In genomic region chr11:2981130-2981529, GRCh38 we compare ENCODE assay signal across 28 cellular contexts. TPM values are rescaled to one million over a fixed set of nuclear protein-coding genes. Genes with fewer than 3 reads are reported as not detected.
"Had no signal": no experiment of that assay in that cellular context is flagged by ENCODE, and none has a peak within 500 bp of the region (broad histone marks: within the 10 kb centered on the region; RNA-seq: fewer than 3 reads in every experiment).

No MANE protein-coding gene starts in this region.

- FAIRE-seq: astrocyte, frontal cortex had no signal

- H3K4me3 ChIP-seq: left ventricle myocardium inferior, ovary, skin epidermis, thoracic aorta, upper lobe of left lung, vagina had no signal

- H3K27me3 Mint-ChIP-seq: activated B cell treated with CpG ODN at 0.5 μM for 24 hours; activated naive CD8-positive, alpha-beta T cell treated with anti-CD3 and anti-CD28 coated beads, Interleukin-2, amount 10 ng/mL, durations not matched to agents 7 days and 5 days; progenitor cell of endocrine pancreas; stimulated activated naive CD8-positive, alpha-beta T cell treated with anti-CD3 and anti-CD28 coated beads, Interleukin-15, Interleukin-2, amounts not matched to agents 100 ng/mL and 50 ng/mL, for 24 hours; T-cell had no signal

- H3K27me3 ChIP-seq: brain microvascular endothelial cell, ovary, upper lobe of left lung, vagina had no signal

- H3K27ac Mint-ChIP-seq: activated B cell treated with CpG ODN at 0.5 μM for 24 hours had no signal

- H3K36me3 ChIP-seq: ovary had no signal

- ATAC-seq: activated T-cell treated with anti-CD3 and anti-CD28 coated beads, Interleukin-2, amount 50 U/mL, for 4 hours; sciatic nerve; stimulated activated effector memory CD8-positive, alpha-beta T cell treated with anti-CD3 and anti-CD28 coated beads, Interleukin-12 subunit alpha, Interleukin-12 subunit beta, amount 100 ng/mL, for 72 hours; T-cell had no signal

- DNase-seq: activated B cell treated with CpG ODN at 0.5 μM for 24 hours; activated CD4-positive, alpha-beta T cell treated with anti-CD3 and anti-CD28 coated beads, Interleukin-2, amount 50 U/mL, for 1 hour; activated CD8-positive, alpha-beta memory T cell treated with anti-CD3 and anti-CD28 coated beads, Interleukin-2, amount 50 U/mL, for 4 hours; activated effector memory CD4-positive, alpha-beta T cell treated with Interleukin-2 at 50 U/mL for 16 hours; activated naive CD4-positive, alpha-beta T cell treated with Interleukin-2 at 50 U/mL for 16 hours; activated naive CD8-positive, alpha-beta T cell treated with anti-CD3 and anti-CD28 coated beads, Interleukin-2, amount 10 ng/mL, durations not matched to agents 7 days and 5 days; activated T-cell treated with anti-CD3 and anti-CD28 coated beads, Interleukin-2, amount 50 U/mL, for 4 hours; amniotic stem cell; brain microvascular endothelial cell; caudate nucleus; cortex of kidney; left ventricle myocardium inferior; ovary; retina; stimulated activated CD4-positive, alpha-beta T cell treated with anti-CD3 and anti-CD28 coated beads, Interleukin-4, amount 100 ng/mL, for 24 hours; T-cell; upper lobe of left lung had no signal

- H3K27ac ChIP-seq: brain microvascular endothelial cell, left ventricle myocardium inferior, ovary, thoracic aorta, upper lobe of left lung, vagina had no signal

- H3K9me3 ChIP-seq: left ventricle myocardium inferior, ovary, thoracic aorta, upper lobe of left lung, vagina had no signal

- H3K4me3 Mint-ChIP-seq: activated B cell treated with CpG ODN at 0.5 μM for 24 hours; stimulated activated naive CD8-positive, alpha-beta T cell treated with anti-CD3 and anti-CD28 coated beads, Interleukin-15, Interleukin-2, amounts not matched to agents 100 ng/mL and 50 ng/mL, for 24 hours; T-helper 2 cell treated with Interferon-gamma antibody and Interleukin-4, amounts not matched to agents 5 μg/mL and 100 μg/mL, for 36 hours had no signal

- H3K9me3 Mint-ChIP-seq: activated B cell treated with CpG ODN at 0.5 μM for 24 hours; activated naive CD8-positive, alpha-beta T cell treated with anti-CD3 and anti-CD28 coated beads, Interleukin-2, amount 10 ng/mL, durations not matched to agents 7 days and 5 days; activated T-cell treated with anti-CD3 and anti-CD28 coated beads, Interleukin-2, amount 50 U/mL, for 4 hours; stimulated activated effector memory CD8-positive, alpha-beta T cell treated with anti-CD3 and anti-CD28 coated beads, Interleukin-12 subunit alpha, Interleukin-12 subunit beta, amount 100 ng/mL, for 72 hours; stimulated activated naive CD8-positive, alpha-beta T cell treated with anti-CD3 and anti-CD28 coated beads, Interleukin-15, Interleukin-2, amounts not matched to agents 100 ng/mL and 50 ng/mL, for 24 hours; T-cell; T-helper 2 cell treated with Interferon-gamma antibody and Interleukin-4, amounts not matched to agents 5 μg/mL and 100 μg/mL, for 36 hours had no signal

RNA-seq across cellular contexts. Expression of gene PHLDA2, which starts 51.9 kb away (rescaled TPM):
- total RNA-seq: frontal cortex, left ventricle myocardium inferior had no signal
- polyA plus RNA-seq: neural cell had no signal
